Comparison of ENCODE assay signal across 18 cellular contexts in the genomic region with DNA sequence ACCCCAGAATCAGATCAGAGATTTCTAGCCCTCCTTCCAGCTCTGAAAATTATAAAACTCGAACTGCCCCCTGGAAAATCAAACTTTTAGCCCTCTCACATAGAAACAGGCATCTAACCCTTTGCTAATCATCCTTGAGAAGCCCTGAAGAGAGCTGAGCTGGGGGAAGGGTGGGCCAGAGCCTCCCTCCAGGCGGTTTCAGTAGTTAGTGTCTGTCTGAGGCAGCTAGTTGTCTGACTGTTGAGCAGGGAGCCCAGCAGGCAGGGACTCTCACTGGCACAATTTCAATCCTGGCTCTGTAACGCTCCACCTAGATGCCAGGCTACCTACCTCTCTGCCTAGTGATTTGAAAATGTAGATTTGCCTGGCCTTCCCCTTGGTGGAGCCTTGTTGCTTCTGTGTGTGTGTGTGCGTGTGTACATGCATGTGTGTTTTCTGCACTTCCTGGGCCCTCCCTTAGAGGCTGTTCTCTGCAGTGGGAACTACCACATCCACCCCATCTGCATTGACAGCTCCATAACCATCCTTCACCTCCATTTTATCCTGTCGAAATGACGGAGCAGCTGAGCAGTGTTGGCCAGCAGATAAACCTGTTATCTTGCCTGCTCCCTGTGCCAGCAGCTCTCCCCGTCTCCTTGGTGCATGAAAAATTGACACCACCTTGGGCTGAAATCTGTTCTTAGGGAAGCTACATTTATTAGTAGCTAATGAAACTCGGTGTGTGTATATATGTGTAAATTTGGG.
A peak's percentile ranks its signal among the peaks of the same experiment; 100 is the strongest.
DNase-seq lines count a peak whose midpoint lies in the region; ATAC-seq, FAIRE-seq and TF ChIP-seq lines count a peak whose summit lies in the region.
"Had no signal": no experiment of that assay in that cellular context is flagged by ENCODE, and none has a peak within 500 bp of the region (broad histone marks: within the 10 kb centered on the region; RNA-seq: fewer than 3 reads in every experiment).

No MANE protein-coding gene starts in this region.

- no peaks in the 10 kb centered on the region for H3K79me2 ChIP-seq in K562 (ENCODE audit: control insufficient read depth, insufficient read depth, low read length)

- H3K27me3 Mint-ChIP-seq in stimulated activated naive CD8-positive, alpha-beta T cell treated with anti-CD3 and anti-CD28 coated beads, Interleukin-15, amount 100 ng/mL, for 72 hours, result no peaks in the 10 kb centered on the region

- POLR2A ChIA-PET in K562 (lab: Yijun Ruan, JAX), result interaction anchor here (0.7 to 1.2 kb wide), 3 partner anchors 9 to 27 kb away, joined by 3 read pairs; no protein-coding TSS in a partner anchor

- H3K4me3 Mint-ChIP-seq in stimulated activated naive CD8-positive, alpha-beta T cell treated with anti-CD3 and anti-CD28 coated beads, Interleukin-15, amount 100 ng/mL, for 72 hours, result no peak overlapping the region

- H3K9ac ChIP-seq in K562 (ENCODE audit: insufficient read depth in 1 of 2, low read depth in 2 of 2, low read length in 2 of 2), result no peak overlapping the region; a peak in 1 of 4 replicates

- DNase-seq in left ventricle myocardium superior (no peak), Right ventricle myocardium inferior (ENCODE audit: missing footprints) (no peak), K562 (ENCODE audit: extremely low read depth in 1 of 4, low spot score in 3 of 4) (peak in 2 of 4 experiments; percentile 71 to 72), islet precursor cell (peak; percentile 74), spleen (no peak), NCI-H1694 treated with DMSO at 0.1 percent for 48 hours (lab: John Stamatoyannopoulos, UW) (no peak)
- DNase-seq in stimulated activated naive CD8-positive, alpha-beta T cell treated with anti-CD3 and anti-CD28 coated beads, Interleukin-15, amount 100 ng/mL, for 72 hours, result no peak
- DNase-seq: DMS79 treated with DMSO at 0.1 percent for 48 hours, IMR-90, Karpas-422, NCI-H1436, NCI-H2029, NCI-H2171 treated with DMSO at 0.1 percent for 48 hours, NCI-H748 treated with DMSO at 0.1 percent for 48 hours, RPMI8226 had no signal

- TF ChIP-seq POLR2A in K562 (conservative IDR thresholded peaks at IDR 0.05) (no peak), spleen (IDR thresholded peaks at IDR 0.05) (no peak)

- H3K36me3 ChIP-seq in K562 (ENCODE audit: control insufficient read depth, insufficient read depth, low read length) (no peaks in the 10 kb centered on the region), spleen (peaks cover 0 to 16% (median 0%) of the 10 kb centered on the region in 6 donors)
- H3K36me3 ChIP-seq: HAP-1 had no signal

- H3K9me3 ChIP-seq in K562 (replicated peaks; ENCODE audit: control insufficient read depth, insufficient read depth, low read depth, low read length), result no peaks in the 10 kb centered on the region
- no peaks in the 10 kb centered on the region for H3K9me3 ChIP-seq in spleen
- H3K9me3 ChIP-seq: HAP-1 had no signal

- intact Hi-C loops in left ventricle myocardium superior (cut with micrococcal nuclease), result no loop called here
- intact Hi-C loops in Right ventricle myocardium inferior (cut with DNase I), result no loop called here
- intact Hi-C loops in K562 (cut with micrococcal nuclease), result loop anchor here (1.0 kb wide), 1 partner anchor 17 kb away; no protein-coding TSS in a partner anchor
- intact Hi-C loops in spleen (cut with DNase I; ENCODE audit: low total_unique reads), result no loop called here

- no peaks in the 10 kb centered on the region for H3K9me3 Mint-ChIP-seq in stimulated activated naive CD8-positive, alpha-beta T cell treated with anti-CD3 and anti-CD28 coated beads, Interleukin-15, amount 100 ng/mL, for 72 hours

- H3K4me1 Mint-ChIP-seq in stimulated activated naive CD8-positive, alpha-beta T cell treated with anti-CD3 and anti-CD28 coated beads, Interleukin-15, amount 100 ng/mL, for 72 hours, result peaks cover 5% of the 10 kb centered on the region

- peak overlapping the region; percentile 23; the same call in 1 of the 2 replicates for H3K4me2 ChIP-seq in K562 (ENCODE audit: insufficient read depth, low read length)

- peak; percentile 72 for FAIRE-seq in K562 (lab: Jason Lieb, UNC)
- FAIRE-seq: G401.6 had no signal

- H3K4me1 ChIP-seq in K562 (replicated peaks in 1 of 2; ENCODE audit: control insufficient read depth in 2 of 2, insufficient read depth in 2 of 2, low read length in 2 of 2) (peaks cover 7 to 10% of the 10 kb centered on the region in 2 experiments; a peak in 3 of 5 replicates), spleen (no peaks in the 10 kb centered on the region)
- H3K4me1 ChIP-seq: HAP-1 had no signal

- H3K27me3 ChIP-seq in K562 (ENCODE audit: control insufficient read depth in 2 of 2, insufficient read depth in 2 of 2, low read length in 2 of 2), result no peaks in the 10 kb centered on the region
- H3K27me3 ChIP-seq in spleen (replicated peaks in 1 of 7), result no peaks in the 10 kb centered on the region

- peak overlapping the region in 1 of 2 donors; percentile 32 for H3K27ac Mint-ChIP-seq in stimulated activated naive CD8-positive, alpha-beta T cell treated with anti-CD3 and anti-CD28 coated beads, Interleukin-15, amount 100 ng/mL, for 72 hours

- TF ChIP-seq EP300 in K562 (IDR thresholded peaks at IDR 0.05; ENCODE audit: low read length), result peak; percentile 50; the same call in 1 of the 2 replicates

- no peak overlapping the region for H3K27ac ChIP-seq in K562 (ENCODE audit: extremely low read depth, low read depth, low read length)
- H3K27ac ChIP-seq in spleen, result no peak overlapping the region
- H3K27ac ChIP-seq: HL-60 had no signal

- WGBS in K562 (ENCODE audit: insufficient coverage, low coverage, missing lambda C conversion rate), result 17% methylated on average over 8 of the region's 8 CpGs
- 93 to 97% (median 94%) methylated on average over 8 of the region's 8 CpGs for WGBS in spleen, 5 donors

- no TSS peak for BruUV-seq in K562 (replicated peaks; lab: Mats Ljungman, UMichigan)

- no peaks in the 10 kb centered on the region for H4K20me1 ChIP-seq in K562 (replicated peaks; ENCODE audit: control insufficient read depth, insufficient read depth, low read length)

- no peak for TF ChIP-seq RAD21 in K562 (CRISPR knock-in tag; conservative IDR thresholded peaks at IDR 0.05 in 1 of 2, IDR thresholded peaks at IDR 0.05 in 1 of 2)

- H3K4me3 ChIP-seq in K562 (no peak overlapping the region), spleen (no peak overlapping the region)
- H3K4me3 ChIP-seq: HAP-1 had no signal

- no peaks in the 10 kb centered on the region for H3K9me1 ChIP-seq in K562 (ENCODE audit: control insufficient read depth, insufficient read depth, low read length)

- TF ChIP-seq CTCF in K562 (IDR thresholded peaks at IDR 0.05 in 2 of 3, conservative IDR thresholded peaks at IDR 0.05 in 1 of 3; ENCODE audit: insufficient read depth in 2 of 3, low read depth in 1 of 3, low read length in 3 of 3) (no peak), spleen (IDR thresholded peaks at IDR 0.05 in 8 of 11, conservative IDR thresholded peaks at IDR 0.05 in 3 of 11) (no peak)

- CTCF ChIA-PET in K562 (lab: Yijun Ruan, JAX; ENCODE audit: low intra/inter-chr PET ratio), result no interaction called here

- ATAC-seq in left ventricle myocardium superior (peak; percentile 28), Right ventricle myocardium inferior (no peak), K562 (peak; percentile 91)
- ATAC-seq in stimulated activated naive CD8-positive, alpha-beta T cell treated with anti-CD3 and anti-CD28 coated beads, Interleukin-15, amount 100 ng/mL, for 72 hours, result no peak

- no peak overlapping the region for H2AFZ ChIP-seq in K562 (ENCODE audit: low read depth, low read length)

- in situ Hi-C loops in K562 (cut with MboI), result no loop called here

TF ChIP-seq in K562, 482 proteins besides CTCF, POLR2A, EP300 and RAD21 (continues in another document):
- peak; percentile 80 for TF ChIP-seq DPF2 (IDR thresholded peaks at IDR 0.05)
- peak; percentile 86 for TF ChIP-seq ARID1B (IDR thresholded peaks at IDR 0.05)
- TF ChIP-seq CBFA2T3 (IDR thresholded peaks at IDR 0.05), result peak; percentile 93
- TF ChIP-seq MECOM (CRISPR knock-in tag; IDR thresholded peaks at IDR 0.05), result 0 out of 2 replicates have a peak, but pooled peaks have one; percentile 38
- TF ChIP-seq, protein P1, sequence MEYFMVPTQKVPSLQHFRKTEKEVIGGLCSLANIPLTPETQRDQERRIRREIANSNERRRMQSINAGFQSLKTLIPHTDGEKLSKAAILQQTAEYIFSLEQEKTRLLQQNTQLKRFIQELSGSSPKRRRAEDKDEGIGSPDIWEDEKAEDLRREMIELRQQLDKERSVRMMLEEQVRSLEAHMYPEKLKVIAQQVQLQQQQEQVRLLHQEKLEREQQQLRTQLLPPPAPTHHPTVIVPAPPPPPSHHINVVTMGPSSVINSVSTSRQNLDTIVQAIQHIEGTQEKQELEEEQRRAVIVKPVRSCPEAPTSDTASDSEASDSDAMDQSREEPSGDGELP (CRISPR knock-in tag; IDR thresholded peaks at IDR 0.05; ENCODE audit: borderline replicate concordance), result peak; percentile 81
- TF ChIP-seq, protein P2, sequence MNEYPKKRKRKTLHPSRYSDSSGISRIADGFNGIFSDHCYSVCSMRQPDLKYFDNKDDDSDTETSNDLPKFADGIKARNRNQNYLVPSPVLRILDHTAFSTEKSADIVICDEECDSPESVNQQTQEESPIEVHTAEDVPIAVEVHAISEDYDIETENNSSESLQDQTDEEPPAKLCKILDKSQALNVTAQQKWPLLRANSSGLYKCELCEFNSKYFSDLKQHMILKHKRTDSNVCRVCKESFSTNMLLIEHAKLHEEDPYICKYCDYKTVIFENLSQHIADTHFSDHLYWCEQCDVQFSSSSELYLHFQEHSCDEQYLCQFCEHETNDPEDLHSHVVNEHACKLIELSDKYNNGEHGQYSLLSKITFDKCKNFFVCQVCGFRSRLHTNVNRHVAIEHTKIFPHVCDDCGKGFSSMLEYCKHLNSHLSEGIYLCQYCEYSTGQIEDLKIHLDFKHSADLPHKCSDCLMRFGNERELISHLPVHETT (CRISPR knock-in tag; conservative IDR thresholded peaks at IDR 0.05 in 1 of 2, IDR thresholded peaks at IDR 0.05 in 1 of 2), result 0 out of 4 replicates have a peak, but pooled peaks of 1 of the 2 experiments have one; percentile 29
- TF ChIP-seq CXXC5 (CRISPR knock-in tag; IDR thresholded peaks at IDR 0.05), result peak; percentile 38; the same call in 1 of the 2 replicates
- no peak for TF ChIP-seq ZNF23 (CRISPR knock-in tag; IDR thresholded peaks at IDR 0.05)
- TF ChIP-seq FOSL1 (tag; conservative IDR thresholded peaks at IDR 0.05), result no peak

Comparison
In these comparisons a context has a peak if more than half of its experiments do, and no peak if none do; other contexts are left out.
1. ATAC-seq: peak in left ventricle myocardium superior (single experiment) and K562 (single experiment); none in Right ventricle myocardium inferior (single experiment) and stimulated activated naive CD8-positive, alpha-beta T cell treated with anti-CD3 and anti-CD28 coated beads, Interleukin-15, amount 100 ng/mL, for 72 hours (single experiment).